ENCODE assay signal across 22 cellular contexts in genomic region chr3:71862374-71863145, GRCh38.
DNase-seq lines count a peak whose midpoint lies in the region; ATAC-seq lines count a peak whose summit lies in the region.
"Had no signal": no experiment of that assay in that cellular context is flagged by ENCODE, and none has a peak within 500 bp of the region (broad histone marks: within the 10 kb centered on the region; RNA-seq: fewer than 3 reads in every experiment).

No MANE protein-coding gene starts in this region.

- H3K27ac Mint-ChIP-seq in activated T-helper 2 cell treated with anti-CD3 and anti-CD28 coated beads, Interferon-gamma antibody, Interleukin-2, Interleukin-4, amounts not matched to agents 10 μg/mL and 5 μg/mL and 100 μg/mL, durations not matched to agents 14 hours and 24 hours and 36 hours: no peak overlapping the region
- H3K27ac Mint-ChIP-seq: CD4-positive, alpha-beta memory T cell; HFFc6 had no signal

- H3K4me3 ChIP-seq in SJCRH30: no peak overlapping the region
- H3K4me3 ChIP-seq: A549, GM12878 had no signal

- H3K36me3 Mint-ChIP-seq in activated T-helper 2 cell treated with anti-CD3 and anti-CD28 coated beads, Interferon-gamma antibody, Interleukin-2, Interleukin-4, amounts not matched to agents 10 μg/mL and 5 μg/mL and 100 μg/mL, durations not matched to agents 14 hours and 24 hours and 36 hours (ENCODE audit: low read depth): no peaks in the 10 kb centered on the region
- H3K36me3 Mint-ChIP-seq: CD4-positive, alpha-beta memory T cell had no signal

- H3K9me3 Mint-ChIP-seq in activated T-helper 2 cell treated with anti-CD3 and anti-CD28 coated beads, Interferon-gamma antibody, Interleukin-2, Interleukin-4, amounts not matched to agents 10 μg/mL and 5 μg/mL and 100 μg/mL, durations not matched to agents 14 hours and 24 hours and 36 hours: no peaks in the 10 kb centered on the region

- H3K9me3 ChIP-seq in SJCRH30 (replicated peaks): no peaks in the 10 kb centered on the region

- H3K4me1 Mint-ChIP-seq in activated T-helper 2 cell treated with anti-CD3 and anti-CD28 coated beads, Interferon-gamma antibody, Interleukin-2, Interleukin-4, amounts not matched to agents 10 μg/mL and 5 μg/mL and 100 μg/mL, durations not matched to agents 14 hours and 24 hours and 36 hours (ENCODE audit: low read depth): peaks cover 5% of the 10 kb centered on the region

- DNase-seq in AG08395 (ENCODE audit: low spot score) (peak; percentile 58), Ammon's horn (ENCODE audit: low spot score) (peak; percentile 16), astrocyte of the hippocampus (ENCODE audit: low read depth, low spot score) (peak; percentile 20), fibroblast of the conjunctiva (ENCODE audit: low read depth) (peak; percentile 21), SJCRH30 (no peak), T-helper 1 cell (no peak)
- no peak for DNase-seq in activated T-helper 2 cell treated with anti-CD3 and anti-CD28 coated beads, Interferon-gamma antibody, Interleukin-2, Interleukin-4, amounts not matched to agents 10 μg/mL and 5 μg/mL and 100 μg/mL, durations not matched to agents 14 hours and 24 hours and 36 hours (ENCODE audit: low spot score)
- DNase-seq: CD4-positive, alpha-beta memory T cell; DMS79; HFFc6; NCI-H1048; NCI-H146; NCI-H2081 treated with DMSO at 0.1 percent for 48 hours; NCI-H510A treated with DMSO at 0.1 percent for 48 hours; NCI-H82; SHP77 had no signal

- H3K4me3 Mint-ChIP-seq in activated T-helper 2 cell treated with anti-CD3 and anti-CD28 coated beads, Interferon-gamma antibody, Interleukin-2, Interleukin-4, amounts not matched to agents 10 μg/mL and 5 μg/mL and 100 μg/mL, durations not matched to agents 14 hours and 24 hours and 36 hours (ENCODE audit: low read depth): no peak overlapping the region
- H3K4me3 Mint-ChIP-seq: CD4-positive, alpha-beta memory T cell; HFFc6 had no signal

- no peak overlapping the region for H3K27ac ChIP-seq in SJCRH30
- H3K27ac ChIP-seq: A549, KMS-11 had no signal

- intact Hi-C loops in activated T-helper 2 cell treated with anti-CD3 and anti-CD28 coated beads, Interferon-gamma antibody, Interleukin-2, Interleukin-4, amounts not matched to agents 10 μg/mL and 5 μg/mL and 100 μg/mL, durations not matched to agents 14 hours and 24 hours and 36 hours (cut with micrococcal nuclease): no loop called here

- H3K27me3 Mint-ChIP-seq in activated T-helper 2 cell treated with anti-CD3 and anti-CD28 coated beads, Interferon-gamma antibody, Interleukin-2, Interleukin-4, amounts not matched to agents 10 μg/mL and 5 μg/mL and 100 μg/mL, durations not matched to agents 14 hours and 24 hours and 36 hours (ENCODE audit: low read depth): peaks cover 36% of the 10 kb centered on the region

- H3K27me3 ChIP-seq in SJCRH30: no peaks in the 10 kb centered on the region

- H3K36me3 ChIP-seq in SJCRH30: no peaks in the 10 kb centered on the region

- ATAC-seq in activated CD4-positive, CD25-positive, alpha-beta regulatory T cell treated with anti-CD3 and anti-CD28 coated beads, Interleukin-2, amount 50 U/mL, for 24 hours: no peak
- ATAC-seq: A549, GM12878, HepG2, Panc1 had no signal

- H3K4me1 ChIP-seq in SJCRH30: no peaks in the 10 kb centered on the region
- H3K4me1 ChIP-seq: A549 had no signal

Comparison
In these comparisons a context has a peak if more than half of its experiments do, and no peak if none do; other contexts are left out.
1. DNase-seq: peak in AG08395 (single experiment), Ammon's horn (single experiment), astrocyte of the hippocampus (single experiment) and fibroblast of the conjunctiva (single experiment); none in activated T-helper 2 cell treated with anti-CD3 and anti-CD28 coated beads, Interferon-gamma antibody, Interleukin-2, Interleukin-4, amounts not matched to agents 10 μg/mL and 5 μg/mL and 100 μg/mL, durations not matched to agents 14 hours and 24 hours and 36 hours (single experiment), SJCRH30 (0 of 2) and T-helper 1 cell (0 of 5).